15 cellular contexts compared by ENCODE assay signal in the genomic region with DNA sequence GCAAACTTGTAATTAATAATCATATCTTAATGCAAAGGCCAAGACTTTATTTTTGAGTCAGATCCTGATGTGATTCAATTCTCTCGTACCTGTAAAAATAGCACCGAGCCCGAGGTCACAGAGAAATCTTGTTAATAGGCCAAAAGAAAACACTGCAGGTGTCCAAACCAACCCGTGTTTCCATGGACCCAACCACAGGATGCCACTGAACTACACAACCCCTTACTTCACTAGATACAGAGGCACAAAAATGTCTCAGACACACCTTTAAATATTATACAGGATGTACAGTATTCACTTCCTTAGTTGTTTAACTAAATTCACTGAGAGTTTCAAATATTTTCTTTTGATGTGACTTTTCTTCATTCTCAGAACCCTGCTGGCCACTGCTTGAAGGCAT.
DNase-seq lines count a peak whose midpoint lies in the region; ATAC-seq lines count a peak whose summit lies in the region.
"Had no signal": no experiment of that assay in that cellular context is flagged by ENCODE, and none has a peak within 500 bp of the region (broad histone marks: within the 10 kb centered on the region; RNA-seq: fewer than 3 reads in every experiment).

No MANE protein-coding gene starts in this region.

- ATAC-seq in GM18502 (IDR thresholded peaks at IDR 0.05; ENCODE audit: poor library complexity, unreplicated experiment) (peak; percentile 23), GM19468 (IDR thresholded peaks at IDR 0.05; ENCODE audit: extremely low read depth, unreplicated experiment) (peak; percentile 28), HG02943 (IDR thresholded peaks at IDR 0.05; ENCODE audit: low read depth, unreplicated experiment) (peak; percentile 42), HG03575 (IDR thresholded peaks at IDR 0.05; ENCODE audit: extremely low read depth, insufficient number of reproducible peaks, low FRiP score, unreplicated experiment) (peak; percentile 21)
- ATAC-seq: activated T-cell treated with anti-CD3 and anti-CD28 coated beads, Interleukin-2, amount 50 U/mL, for 72 hours; mucosa of descending colon; WTC11 had no signal

- H3K9me3 Mint-ChIP-seq in activated CD4-positive, alpha-beta T cell treated with anti-CD3 and anti-CD28 coated beads, Interleukin-2, amount 10 ng/mL, durations not matched to agents 7 days and 5 days: no peaks in the 10 kb centered on the region
- H3K9me3 Mint-ChIP-seq in T-helper 2 cell treated with Interferon-gamma antibody and Interleukin-4, amounts not matched to agents 5 μg/mL and 100 μg/mL, for 36 hours: no peaks in the 10 kb centered on the region
- H3K9me3 Mint-ChIP-seq: WTC11 had no signal

- CTCF ChIA-PET in activated CD4-positive, alpha-beta T cell treated with anti-CD3 and anti-CD28 coated beads, Interleukin-2, amount 10 ng/mL, durations not matched to agents 7 days and 5 days (lab: Charles Lee): no interaction called here

- H3K27ac Mint-ChIP-seq in activated CD4-positive, alpha-beta T cell treated with anti-CD3 and anti-CD28 coated beads, Interleukin-2, amount 10 ng/mL, durations not matched to agents 7 days and 5 days: no peak overlapping the region
- H3K27ac Mint-ChIP-seq in T-helper 2 cell treated with Interferon-gamma antibody and Interleukin-4, amounts not matched to agents 5 μg/mL and 100 μg/mL, for 36 hours: no peak overlapping the region
- H3K27ac Mint-ChIP-seq: activated T-cell treated with anti-CD3 and anti-CD28 coated beads, Interleukin-2, amount 50 U/mL, for 72 hours; WTC11 had no signal

- H3K4me3 Mint-ChIP-seq in activated CD4-positive, alpha-beta T cell treated with anti-CD3 and anti-CD28 coated beads, Interleukin-2, amount 10 ng/mL, durations not matched to agents 7 days and 5 days: no peak overlapping the region
- H3K4me3 Mint-ChIP-seq in T-helper 2 cell treated with Interferon-gamma antibody and Interleukin-4, amounts not matched to agents 5 μg/mL and 100 μg/mL, for 36 hours: no peak overlapping the region
- H3K4me3 Mint-ChIP-seq: activated T-cell treated with anti-CD3 and anti-CD28 coated beads, Interleukin-2, amount 50 U/mL, for 72 hours; WTC11 had no signal

- H3K4me1 Mint-ChIP-seq in activated CD4-positive, alpha-beta T cell treated with anti-CD3 and anti-CD28 coated beads, Interleukin-2, amount 10 ng/mL, durations not matched to agents 7 days and 5 days: peaks cover 12% of the 10 kb centered on the region
- peaks cover 11% of the 10 kb centered on the region for H3K4me1 Mint-ChIP-seq in T-helper 2 cell treated with Interferon-gamma antibody and Interleukin-4, amounts not matched to agents 5 μg/mL and 100 μg/mL, for 36 hours (ENCODE audit: low read depth)

- POLR2A ChIA-PET in activated CD4-positive, alpha-beta T cell treated with anti-CD3 and anti-CD28 coated beads, Interleukin-2, amount 10 ng/mL, durations not matched to agents 7 days and 5 days (lab: Charles Lee): no interaction called here

- H3K27me3 Mint-ChIP-seq in activated CD4-positive, alpha-beta T cell treated with anti-CD3 and anti-CD28 coated beads, Interleukin-2, amount 10 ng/mL, durations not matched to agents 7 days and 5 days: peaks cover 10% of the 10 kb centered on the region
- peaks cover 5% of the 10 kb centered on the region for H3K27me3 Mint-ChIP-seq in T-helper 2 cell treated with Interferon-gamma antibody and Interleukin-4, amounts not matched to agents 5 μg/mL and 100 μg/mL, for 36 hours (ENCODE audit: low read depth)

- H3K36me3 Mint-ChIP-seq in activated CD4-positive, alpha-beta T cell treated with anti-CD3 and anti-CD28 coated beads, Interleukin-2, amount 10 ng/mL, durations not matched to agents 7 days and 5 days (ENCODE audit: low read depth): no peaks in the 10 kb centered on the region
- H3K36me3 Mint-ChIP-seq in T-helper 2 cell treated with Interferon-gamma antibody and Interleukin-4, amounts not matched to agents 5 μg/mL and 100 μg/mL, for 36 hours (ENCODE audit: low read depth): no peaks in the 10 kb centered on the region
- H3K36me3 Mint-ChIP-seq: WTC11 had no signal

- DNase-seq in activated CD4-positive, alpha-beta T cell treated with anti-CD3 and anti-CD28 coated beads, Interleukin-2, amount 10 ng/mL, durations not matched to agents 7 days and 5 days: no peak
- no peak for DNase-seq in T-helper 2 cell
- DNase-seq in T-helper 2 cell treated with Interferon-gamma antibody and Interleukin-4, amounts not matched to agents 5 μg/mL and 100 μg/mL, for 36 hours (ENCODE audit: low spot score): no peak
- DNase-seq in KG1 (lab: John Stamatoyannopoulos, UW): no peak
- DNase-seq: activated T-cell treated with anti-CD3 and anti-CD28 coated beads, Interleukin-2, amount 50 U/mL, for 72 hours; erythroblast; GDM1; mucosa of descending colon; NCI-H2171; retina had no signal
